Comparison of ENCODE assay signal across 9 cellular contexts in genomic region chr16:2715519-2715918, GRCh38. TPM values are rescaled to one million over a fixed set of nuclear protein-coding genes. Genes with fewer than 3 reads are reported as not detected.
DNase-seq lines count a peak whose midpoint lies in the region; ATAC-seq and TF ChIP-seq lines count a peak whose summit lies in the region.
"Had no signal": no experiment of that assay in that cellular context is flagged by ENCODE, and none has a peak within 500 bp of the region (broad histone marks: within the 10 kb centered on the region; RNA-seq: fewer than 3 reads in every experiment).

No MANE protein-coding gene starts in this region.

- DNase-seq in GDM1 (lab: John Stamatoyannopoulos, UW) = peak; percentile 70
- DNase-seq in RPMI7951 (ENCODE audit: low read depth) = peak; percentile 42
- DNase-seq in activated naive CD4-positive, alpha-beta T cell treated with Interleukin-2 at 50 U/mL for 16 hours = peak; percentile 83
- peak; percentile 80 for DNase-seq in hepatocyte (ENCODE audit: low spot score)
- peak; percentile 64 to 71 for DNase-seq in stimulated activated CD4-positive, alpha-beta T cell treated with anti-CD3 and anti-CD28 coated beads, Interleukin-15, amount 100 ng/mL, for 1 hour (ENCODE audit: low read depth in 1 of 2, low spot score in 1 of 2)
- no peak for DNase-seq in cortex of kidney (lab: John Stamatoyannopoulos, UW)

- peaks cover 4% of the 10 kb centered on the region for H3K4me1 ChIP-seq in hepatocyte (ENCODE audit: insufficient read depth)

- no peaks in the 10 kb centered on the region for H3K9me2 ChIP-seq in hepatocyte (replicated peaks; ENCODE audit: insufficient read depth)

- H3K36me3 ChIP-seq in hepatocyte (replicated peaks; ENCODE audit: insufficient read depth, low read depth) = no peaks in the 10 kb centered on the region
- H3K36me3 ChIP-seq: neutrophil had no signal

- H4K20me1 ChIP-seq in hepatocyte (ENCODE audit: insufficient read depth, poor library complexity, severe bottlenecking) = no peaks in the 10 kb centered on the region

- H3K27me3 ChIP-seq in hepatocyte = no peaks in the 10 kb centered on the region

- 4% methylated on average over 11 of the region's 33 CpGs for WGBS in hepatocyte (ENCODE audit: low lambda C conversion rate, missing lambda C conversion rate)

- no peaks in the 10 kb centered on the region for H3K79me2 ChIP-seq in hepatocyte

- no peak overlapping the region for H3K4me3 ChIP-seq in hepatocyte

- H3K9me3 ChIP-seq in hepatocyte (ENCODE audit: low read depth) = no peaks in the 10 kb centered on the region
- H3K9me3 ChIP-seq: neutrophil had no signal

- no peak for TF ChIP-seq CTCF in hepatocyte (IDR thresholded peaks at IDR 0.05; ENCODE audit: poor library complexity)

- H3K4me2 ChIP-seq in hepatocyte = peak overlapping the region; percentile 70

- ATAC-seq in HG02885 (IDR thresholded peaks at IDR 0.05; ENCODE audit: poor library complexity, unreplicated experiment) (no peak), HG02973 (IDR thresholded peaks at IDR 0.05; ENCODE audit: unreplicated experiment) (no peak)

- no peak overlapping the region for H3K27ac ChIP-seq in hepatocyte
- H3K27ac ChIP-seq: neutrophil had no signal

- H2AFZ ChIP-seq in hepatocyte = no peak overlapping the region

RNA-seq across cellular contexts. Expression of gene PRSS27, which starts 4.5 kb away (rescaled TPM):
- total RNA-seq in RPMI7951 (2014; rRNA removed; shearing (Covaris generic)) = 0.29 and 1.1 TPM in 2 replicates
- 1.4 and 4.3 TPM in 2 replicates for total RNA-seq in hepatocyte
- polyA plus RNA-seq in hepatocyte = 1.4 and 4.8 TPM in 2 replicates

RNA-seq across cellular contexts. Expression of gene KCTD5, which starts 33.2 kb away (rescaled TPM):
- 39.7 and 55.6 TPM in 2 replicates for total RNA-seq in RPMI7951 (2014; rRNA removed; shearing (Covaris generic))
- total RNA-seq in hepatocyte = 22.7 and 31.5 TPM in 2 replicates
- polyA plus RNA-seq in hepatocyte = 24.5 and 32.2 TPM in 2 replicates

RNA-seq across cellular contexts. Expression of gene SRRM2, which starts 36.9 kb away (rescaled TPM):
- total RNA-seq in RPMI7951 (2014; rRNA removed; shearing (Covaris generic)) = 20.5 and 40.0 TPM in 2 replicates
- total RNA-seq in hepatocyte = 82.9 and 142 TPM in 2 replicates
- 403 and 666 TPM in 2 replicates for polyA plus RNA-seq in hepatocyte
